Comparison of ENCODE assay signal across 8 cellular contexts in genomic region chr19:4811328-4812131, GRCh38. TPM values are rescaled to one million over a fixed set of nuclear protein-coding genes. Genes with fewer than 3 reads are reported as not detected.
DNase-seq lines count a peak whose midpoint lies in the region; ATAC-seq and TF ChIP-seq lines count a peak whose summit lies in the region.

No MANE protein-coding gene starts in this region.

- H3K27ac Mint-ChIP-seq in activated CD8-positive, alpha-beta T cell treated with anti-CD3 and anti-CD28 coated beads, Interleukin-2, amount 10 ng/mL, durations not matched to agents 7 days and 5 days: no peak overlapping the region

- POLR2A ChIA-PET in A673 (lab: Charles Lee; ENCODE audit: low non-redundant PET): no interaction called here
- POLR2A ChIA-PET in activated CD8-positive, alpha-beta T cell treated with anti-CD3 and anti-CD28 coated beads, Interleukin-2, amount 10 ng/mL, durations not matched to agents 7 days and 5 days (lab: Charles Lee): no interaction called here

- in situ Hi-C loops in GM13976 (cut with MboI; ENCODE audit: low sequenced_read_pairs, unreplicated experiment): no loop called here

- peak; percentile 80 for ATAC-seq in activated CD8-positive, alpha-beta T cell treated with anti-CD3 and anti-CD28 coated beads, Interleukin-2, amount 10 ng/mL, durations not matched to agents 7 days and 5 days
- no peak for ATAC-seq in GM21576 (IDR thresholded peaks at IDR 0.05; ENCODE audit: unreplicated experiment)

- H2BK120ac ChIP-seq in mesendoderm (ENCODE audit: low read depth, low read length): no peak overlapping the region

- no peaks in the 10 kb centered on the region for H3K79me1 ChIP-seq in mesendoderm (ENCODE audit: low read length)

- no peak overlapping the region for H3K4me2 ChIP-seq in mesendoderm (ENCODE audit: low read length)

- BruUV-seq in A673 (replicated peaks; lab: Mats Ljungman, UMichigan): no TSS peak

- no peaks in the 10 kb centered on the region for H3K27me3 Mint-ChIP-seq in activated CD8-positive, alpha-beta T cell treated with anti-CD3 and anti-CD28 coated beads, Interleukin-2, amount 10 ng/mL, durations not matched to agents 7 days and 5 days (ENCODE audit: low read depth)

- CTCF ChIA-PET in A673 (lab: Charles Lee): interaction anchor here (0.6 to 3.2 kb wide), 3 partner anchors 39 to 552 kb away, joined by 3 to 43 read pairs (median 7); no protein-coding TSS in a partner anchor
- CTCF ChIA-PET in activated CD8-positive, alpha-beta T cell treated with anti-CD3 and anti-CD28 coated beads, Interleukin-2, amount 10 ng/mL, durations not matched to agents 7 days and 5 days (lab: Charles Lee): interaction anchor here (0.6 to 7.8 kb wide), 14 partner anchors 11 to 499 kb away, joined by 3 to 167 read pairs (median 18); partner anchors contain the start of genes FEM1A, TICAM1 and UHRF1

- H4K8ac ChIP-seq in mesendoderm (ENCODE audit: low read depth, low read length): no peak overlapping the region

- intact Hi-C loops in A673 (cut with micrococcal nuclease; ENCODE audit: unreplicated experiment): loop anchor here (2.0 kb wide), 1 partner anchor 99 kb away; no protein-coding TSS in a partner anchor

- no peak overlapping the region for H3K4ac ChIP-seq in mesendoderm (ENCODE audit: low read depth, low read length)

- H3K36me3 Mint-ChIP-seq in activated CD8-positive, alpha-beta T cell treated with anti-CD3 and anti-CD28 coated beads, Interleukin-2, amount 10 ng/mL, durations not matched to agents 7 days and 5 days (ENCODE audit: low read depth): peaks cover 6% of the 10 kb centered on the region

- H2AK5ac ChIP-seq in mesendoderm (ENCODE audit: low read length): no peak overlapping the region

- peaks cover 5% of the 10 kb centered on the region for H3K4me1 ChIP-seq in A673 (ENCODE audit: insufficient read depth, low read length, poor library complexity, severe bottlenecking)
- H3K4me1 ChIP-seq in effector memory CD4-positive, alpha-beta T cell (ENCODE audit: control insufficient read depth, insufficient read depth, low read length, poor library complexity, severe bottlenecking): peaks cover 7% of the 10 kb centered on the region
- H3K4me1 ChIP-seq in mesendoderm (ENCODE audit: control insufficient read depth, low read depth, low read length): no peaks in the 10 kb centered on the region

- WGBS in mesendoderm (ENCODE audit: extremely low coverage, insufficient coverage, low lambda C conversion rate): no CpG with 5 or more reads among the region's 12 CpGs

- H3K9me3 Mint-ChIP-seq in activated CD8-positive, alpha-beta T cell treated with anti-CD3 and anti-CD28 coated beads, Interleukin-2, amount 10 ng/mL, durations not matched to agents 7 days and 5 days (ENCODE audit: insufficient read depth): no peaks in the 10 kb centered on the region

- no peaks in the 10 kb centered on the region for H3K79me2 ChIP-seq in mesendoderm (ENCODE audit: control insufficient read depth, insufficient read depth, low read length)

- H3K4me3 ChIP-seq in A673 (ENCODE audit: low read depth, low read length, poor library complexity, severe bottlenecking): no peak overlapping the region
- H3K4me3 ChIP-seq in effector memory CD4-positive, alpha-beta T cell (ENCODE audit: insufficient read depth, low read depth, low read length, poor library complexity, severe bottlenecking): no peak overlapping the region
- H3K4me3 ChIP-seq in mesendoderm (ENCODE audit: low read length): no peak overlapping the region

- no peaks in the 10 kb centered on the region for H3K9me3 ChIP-seq in A673 (ENCODE audit: low read depth, low read length, poor library complexity, severe bottlenecking)
- no peaks in the 10 kb centered on the region for H3K9me3 ChIP-seq in effector memory CD4-positive, alpha-beta T cell (ENCODE audit: control insufficient read depth, low read length)

- H3K18ac ChIP-seq in mesendoderm (ENCODE audit: low read length): no peak overlapping the region

- no peak overlapping the region for H3K23ac ChIP-seq in mesendoderm (ENCODE audit: low read length)

- no peak overlapping the region for H2BK5ac ChIP-seq in mesendoderm (ENCODE audit: low read length)

- no peak overlapping the region for H2BK15ac ChIP-seq in mesendoderm (replicated peaks; ENCODE audit: low read depth)

- no peak overlapping the region for H3K4me3 Mint-ChIP-seq in activated CD8-positive, alpha-beta T cell treated with anti-CD3 and anti-CD28 coated beads, Interleukin-2, amount 10 ng/mL, durations not matched to agents 7 days and 5 days

- H3K4me1 Mint-ChIP-seq in activated CD8-positive, alpha-beta T cell treated with anti-CD3 and anti-CD28 coated beads, Interleukin-2, amount 10 ng/mL, durations not matched to agents 7 days and 5 days (ENCODE audit: low read depth): peaks cover 16% of the 10 kb centered on the region

- H3K9ac ChIP-seq in mesendoderm (ENCODE audit: low read length): no peak overlapping the region

- peak; percentile 94 for TF ChIP-seq CTCF in A673 (conservative IDR thresholded peaks at IDR 0.05; ENCODE audit: low read depth, low read length)
- peak; percentile 96 for TF ChIP-seq CTCF in GM13976 (IDR thresholded peaks at IDR 0.05; ENCODE audit: borderline replicate concordance, control extremely low read depth, extremely low read depth, insufficient read depth, missing control alignments)

- H3K36me3 ChIP-seq in A673 (ENCODE audit: insufficient read depth, low read length, poor library complexity, severe bottlenecking): peaks cover 4% of the 10 kb centered on the region
- H3K36me3 ChIP-seq in effector memory CD4-positive, alpha-beta T cell (ENCODE audit: control insufficient read depth, insufficient read depth, low read length): peaks cover 2% of the 10 kb centered on the region
- H3K36me3 ChIP-seq in mesendoderm (ENCODE audit: control insufficient read depth, insufficient read depth, low read length): no peaks in the 10 kb centered on the region

- no peaks in the 10 kb centered on the region for H3K27me3 ChIP-seq in A673 (replicated peaks; ENCODE audit: insufficient read depth, low read depth, low read length, poor library complexity)
- no peaks in the 10 kb centered on the region for H3K27me3 ChIP-seq in effector memory CD4-positive, alpha-beta T cell (replicated peaks; ENCODE audit: control insufficient read depth, insufficient read depth, low read length, poor library complexity, severe bottlenecking)
- no peaks in the 10 kb centered on the region for H3K27me3 ChIP-seq in mesendoderm (ENCODE audit: insufficient read depth, low read length, poor library complexity)

- no peak overlapping the region for H4K5ac ChIP-seq in mesendoderm (ENCODE audit: low read length)

- H3K27ac ChIP-seq in A673 (ENCODE audit: low read depth, low read length, poor library complexity, severe bottlenecking): no peak overlapping the region
- H3K27ac ChIP-seq in effector memory CD4-positive, alpha-beta T cell (ENCODE audit: insufficient read depth, low read length, poor library complexity, severe bottlenecking): no peak overlapping the region
- H3K27ac ChIP-seq in mesendoderm (ENCODE audit: low read depth, low read length): no peak overlapping the region

- DNase-seq in A673 (ENCODE audit: low spot score): peak; percentile 74
- DNase-seq in GM13976 (ENCODE audit: low spot score): peak; percentile 87
- DNase-seq in NCI-H774 (lab: John Stamatoyannopoulos, UW): peak; percentile 44
- peak; percentile 91 for DNase-seq in activated CD8-positive, alpha-beta T cell treated with anti-CD3 and anti-CD28 coated beads, Interleukin-2, amount 10 ng/mL, durations not matched to agents 7 days and 5 days
- DNase-seq in effector memory CD4-positive, alpha-beta T cell: peak; percentile 67 to 81 (median 75)
- peak; percentile 72 for DNase-seq in mesendoderm
- peak; percentile 85 for DNase-seq in stimulated activated CD8-positive, alpha-beta memory T cell treated with anti-CD3 and anti-CD28 coated beads, Interleukin-4, amount 100 ng/mL, for 24 hours (ENCODE audit: low read depth)

- no peak overlapping the region for H3K56ac ChIP-seq in mesendoderm (ENCODE audit: low read length)

RNA-seq across cellular contexts. Expression of gene TICAM1, which starts 20.0 kb away (rescaled TPM):
- 5.6 and 7.0 TPM in 2 replicates for total RNA-seq in A673 (2021)
- 10 to 100 TPM; 14.0 to 15.2 TPM for total RNA-seq in activated CD8-positive, alpha-beta T cell treated with anti-CD3 and anti-CD28 coated beads, Interleukin-2, amount 10 ng/mL, durations not matched to agents 7 days and 5 days
- polyA plus RNA-seq in mesendoderm (2013, experiment 1 of 2): 0.31 TPM
- 0.41 TPM for polyA plus RNA-seq in mesendoderm (2013, experiment 2 of 2)

RNA-seq across cellular contexts. Expression of gene FEM1A, which starts 20.0 kb away (rescaled TPM):
- total RNA-seq in A673 (2021): 17.4 and 18.9 TPM in 2 replicates
- total RNA-seq in activated CD8-positive, alpha-beta T cell treated with anti-CD3 and anti-CD28 coated beads, Interleukin-2, amount 10 ng/mL, durations not matched to agents 7 days and 5 days: 10 to 100 TPM; 12.3 to 12.7 TPM
- 10.0 TPM for polyA plus RNA-seq in mesendoderm (2013, experiment 1 of 2)
- polyA plus RNA-seq in mesendoderm (2013, experiment 2 of 2): 10.0 TPM

RNA-seq across cellular contexts. Expression of gene PLIN3, which starts 55.9 kb away (rescaled TPM):
- total RNA-seq in A673 (2021): 30.6 and 39.9 TPM in 2 replicates
- total RNA-seq in activated CD8-positive, alpha-beta T cell treated with anti-CD3 and anti-CD28 coated beads, Interleukin-2, amount 10 ng/mL, durations not matched to agents 7 days and 5 days: 10 to 100 TPM; 27.5 to 32.8 TPM
- polyA plus RNA-seq in mesendoderm (2013, experiment 1 of 2): 27.5 TPM
- polyA plus RNA-seq in mesendoderm (2013, experiment 2 of 2): 28.8 TPM
